ENCODE assay signal across 17 cellular contexts in the genomic region with DNA sequence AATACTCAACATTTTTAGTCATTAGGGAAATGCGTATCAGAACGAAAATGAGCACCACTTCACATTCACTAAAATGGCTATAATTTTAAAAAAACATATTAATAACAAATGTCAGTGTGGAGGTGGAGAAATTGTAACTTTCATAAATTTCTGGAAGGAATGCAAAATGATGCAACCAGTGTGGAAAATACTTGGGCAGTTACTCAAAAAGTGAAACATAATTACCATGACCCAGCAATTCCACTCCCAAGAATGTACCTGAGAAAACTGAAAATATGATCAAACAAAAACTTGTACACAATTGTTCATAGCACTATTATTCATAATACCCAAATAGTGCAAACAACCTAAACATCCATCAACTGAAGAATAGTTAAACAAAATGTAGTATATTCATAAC.
A peak's percentile ranks its signal among the peaks of the same experiment; 100 is the strongest.
DNase-seq lines count a peak whose midpoint lies in the region; ATAC-seq, FAIRE-seq and TF ChIP-seq lines count a peak whose summit lies in the region.
"Had no signal": no experiment of that assay in that cellular context is flagged by ENCODE, and none has a peak within 500 bp of the region (broad histone marks: within the 10 kb centered on the region; RNA-seq: fewer than 3 reads in every experiment).

No MANE protein-coding gene starts in this region.

- H3K4me1 ChIP-seq in GM23248 (ENCODE audit: insufficient read depth): peaks cover 4% of the 10 kb centered on the region; the same call in 1 of the 2 replicates
- no peaks in the 10 kb centered on the region for H3K4me1 ChIP-seq in PC-9 (replicated peaks; ENCODE audit: insufficient read depth)
- H3K4me1 ChIP-seq in foreskin keratinocyte: peaks cover 3% of the 10 kb centered on the region
- H3K4me1 ChIP-seq: HAP-1 had no signal

- POLR2A ChIA-PET in PC-9 (lab: Charles Lee; ENCODE audit: unreplicated experiment): no interaction called here

- H3K9ac ChIP-seq in GM23248: no peak overlapping the region
- H3K9ac ChIP-seq: SK-N-SH had no signal

- no peak overlapping the region for H3K27ac ChIP-seq in GM23248
- peak overlapping the region; percentile 36 for H3K27ac ChIP-seq in PC-9
- no peak overlapping the region for H3K27ac ChIP-seq in foreskin keratinocyte

- H3K4me2 ChIP-seq in GM23248 (ENCODE audit: unreplicated experiment) (no peak overlapping the region), PC-9 (no peak overlapping the region)
- H3K4me2 ChIP-seq: SK-N-SH had no signal

- H3K9me3 ChIP-seq in GM23248 (ENCODE audit: low read depth) (no peaks in the 10 kb centered on the region), PC-9 (ENCODE audit: insufficient read depth, low read depth) (peaks cover 33% of the 10 kb centered on the region)
- H3K9me3 ChIP-seq: HAP-1 had no signal

- 87 to 95% methylated on average over 2 of the region's 2 CpGs for WGBS in GM23248 (ENCODE audit: low coverage in 1 of 2, low lambda C conversion rate in 2 of 2, missing lambda C conversion rate in 2 of 2), 2 experiments

- H3K36me3 ChIP-seq in GM23248 (ENCODE audit: low read depth): no peaks in the 10 kb centered on the region
- H3K36me3 ChIP-seq in PC-9 (ENCODE audit: low read depth): no peaks in the 10 kb centered on the region
- no peaks in the 10 kb centered on the region for H3K36me3 ChIP-seq in bronchial epithelial cell (ENCODE audit: control insufficient read depth, insufficient read depth, low read length)
- H3K36me3 ChIP-seq: HAP-1 had no signal

- no peaks in the 10 kb centered on the region for H3F3A ChIP-seq in GM23248 (ENCODE audit: insufficient read depth)
- no peaks in the 10 kb centered on the region for H3F3A ChIP-seq in PC-9 (ENCODE audit: insufficient read depth, low read depth)

- H2AFZ ChIP-seq in GM23248 (no peak overlapping the region), PC-9 (no peak overlapping the region)

- H4K20me1 ChIP-seq in GM23248 (ENCODE audit: insufficient read depth) (no peaks in the 10 kb centered on the region), PC-9 (ENCODE audit: insufficient read depth) (no peaks in the 10 kb centered on the region)

- no peak for ATAC-seq in foreskin keratinocyte
- ATAC-seq in HG02623 (IDR thresholded peaks at IDR 0.05; ENCODE audit: unreplicated experiment): no peak
- ATAC-seq: Right ventricle myocardium inferior had no signal

- in situ Hi-C loops in GM23248 (cut with MboI): no loop called here

- DNase-seq in GM23248: peak; percentile 16
- no peak for DNase-seq in PC-9
- DNase-seq in bronchial epithelial cell (ENCODE audit: low read depth): peak; percentile 68
- peak; percentile 37 to 70 for DNase-seq in foreskin keratinocyte
- no peak for DNase-seq in NCI-H1436 (lab: John Stamatoyannopoulos, UW)
- DNase-seq in T-helper 1 cell: no peak
- DNase-seq: ACHN; CD4-positive, alpha-beta T cell; DND-41; NCI-H1048; NCI-H1694; NCI-H2107; SK-N-SH had no signal

- no peaks in the 10 kb centered on the region for H3K27me3 ChIP-seq in GM23248 (replicated peaks; ENCODE audit: insufficient read depth)
- no peaks in the 10 kb centered on the region for H3K27me3 ChIP-seq in PC-9 (ENCODE audit: insufficient read depth, low read depth)
- no peaks in the 10 kb centered on the region for H3K27me3 ChIP-seq in bronchial epithelial cell (ENCODE audit: control insufficient read depth, insufficient read depth, low read length)
- H3K27me3 ChIP-seq in foreskin keratinocyte: no peaks in the 10 kb centered on the region

- intact Hi-C loops in PC-9 (cut with micrococcal nuclease; ENCODE audit: unreplicated experiment): no loop called here

- BruUV-seq in PC-9 (replicated peaks; lab: Mats Ljungman, UMichigan): no TSS peak

- no peak overlapping the region for H3K4me3 ChIP-seq in GM23248
- no peak overlapping the region for H3K4me3 ChIP-seq in PC-9
- no peak overlapping the region for H3K4me3 ChIP-seq in bronchial epithelial cell (ENCODE audit: low read depth, low read length)
- H3K4me3 ChIP-seq: HAP-1 had no signal

- no peak for TF ChIP-seq CTCF in PC-9 (conservative IDR thresholded peaks at IDR 0.05)
- no peak for TF ChIP-seq CTCF in bronchial epithelial cell (IDR thresholded peaks at IDR 0.05; ENCODE audit: insufficient read depth, low read length, severe bottlenecking)
- no peak for TF ChIP-seq CTCF in foreskin keratinocyte (conservative IDR thresholded peaks at IDR 0.05)

- FAIRE-seq in bronchial epithelial cell (lab: Jason Lieb, UNC): no peak
- FAIRE-seq: D721Med had no signal

- CTCF ChIA-PET in PC-9 (lab: Charles Lee): interaction anchor here (0.7 kb wide), 1 partner anchor 1445 kb away, joined by 3 read pairs; no protein-coding TSS in a partner anchor

- H3K79me2 ChIP-seq in GM23248 (ENCODE audit: insufficient read depth) (no peaks in the 10 kb centered on the region), PC-9 (ENCODE audit: low read depth) (no peaks in the 10 kb centered on the region)

- H3K9me2 ChIP-seq in GM23248 (ENCODE audit: insufficient read depth): no peaks in the 10 kb centered on the region
- H3K9me2 ChIP-seq in PC-9 (ENCODE audit: insufficient read depth): no peaks in the 10 kb centered on the region
- H3K9me2 ChIP-seq: SK-N-SH had no signal

Comparison
In these comparisons a context has a peak if more than half of its experiments do, and no peak if none do; other contexts are left out.
1. DNase-seq: peak in GM23248 (single experiment), bronchial epithelial cell (single experiment) and foreskin keratinocyte (2 of 2); none in PC-9 (0 of 2), NCI-H1436 (single experiment) and T-helper 1 cell (0 of 5).